Comparison of ENCODE assay signal across 21 cellular contexts in the genomic region with DNA sequence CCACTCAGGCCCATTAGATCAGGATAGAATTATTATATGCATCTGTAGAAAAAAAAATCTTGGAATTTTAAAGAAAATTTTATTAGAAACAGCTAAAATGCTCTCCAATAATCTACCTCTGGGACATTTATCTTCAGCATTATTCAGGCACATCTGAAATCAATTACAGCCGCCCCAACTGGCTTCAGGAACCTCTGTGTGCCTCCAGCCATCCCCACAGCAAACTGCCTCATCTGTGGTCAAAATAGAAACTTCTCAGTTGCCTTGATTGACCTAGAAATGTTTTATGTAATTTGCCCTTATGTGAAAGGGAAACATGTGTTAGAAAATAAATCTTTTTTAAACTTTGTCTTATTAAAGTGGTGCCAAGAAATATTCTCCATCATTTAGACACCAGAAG.
DNase-seq lines count a peak whose midpoint lies in the region; ATAC-seq, FAIRE-seq and TF ChIP-seq lines count a peak whose summit lies in the region.
"Had no signal": no experiment of that assay in that cellular context is flagged by ENCODE, and none has a peak within 500 bp of the region (broad histone marks: within the 10 kb centered on the region; RNA-seq: fewer than 3 reads in every experiment).

No MANE protein-coding gene starts in this region.

- no peak overlapping the region for H2AFZ ChIP-seq in GM23248
- H2AFZ ChIP-seq in astrocyte (ENCODE audit: low read depth, low read length) = no peak overlapping the region

- intact Hi-C loops in Right ventricle myocardium superior (cut with DNase I) = no loop called here

- H3K27ac ChIP-seq in GM23248 (peak overlapping the region; percentile 34; the same call in 1 of the 2 replicates), astrocyte (ENCODE audit: low read depth, low read length) (no peak overlapping the region)
- H3K27ac ChIP-seq: C4-2B, colonic mucosa, upper lobe of left lung had no signal

- H3K4me3 Mint-ChIP-seq in astrocyte (ENCODE audit: unreplicated experiment) = no peak overlapping the region
- no peak overlapping the region for H3K4me3 Mint-ChIP-seq in nephron progenitor cell
- H3K4me3 Mint-ChIP-seq: activated CD8-positive, alpha-beta T cell treated with anti-CD3 and anti-CD28 coated beads for 36 hours; T-cell had no signal

- H3K79me2 ChIP-seq in GM23248 (ENCODE audit: insufficient read depth) (no peaks in the 10 kb centered on the region), astrocyte (ENCODE audit: insufficient read depth, low read length) (no peaks in the 10 kb centered on the region)

- H3F3A ChIP-seq in GM23248 (ENCODE audit: insufficient read depth) = peaks cover 15% of the 10 kb centered on the region

- H3K9me3 ChIP-seq in GM23248 (ENCODE audit: low read depth) = no peaks in the 10 kb centered on the region
- no peaks in the 10 kb centered on the region for H3K9me3 ChIP-seq in astrocyte (ENCODE audit: insufficient read depth, low read depth, low read length)
- H3K9me3 ChIP-seq: colonic mucosa, upper lobe of left lung had no signal

- no peaks in the 10 kb centered on the region for H4K20me1 ChIP-seq in GM23248 (ENCODE audit: insufficient read depth)
- H4K20me1 ChIP-seq in astrocyte (ENCODE audit: insufficient read depth, low read length) = no peaks in the 10 kb centered on the region

- H3K4me2 ChIP-seq in GM23248 (ENCODE audit: unreplicated experiment) = peak overlapping the region; percentile 10
- H3K4me2 ChIP-seq in astrocyte (ENCODE audit: low read length) = no peak overlapping the region

- in situ Hi-C loops in GM23248 (cut with MboI) = no loop called here

- no peaks in the 10 kb centered on the region for H3K36me3 ChIP-seq in GM23248 (ENCODE audit: low read depth)
- no peaks in the 10 kb centered on the region for H3K36me3 ChIP-seq in astrocyte (ENCODE audit: insufficient read depth, low read length)
- H3K36me3 ChIP-seq: colonic mucosa, upper lobe of left lung had no signal

- 9 to 25% methylated on average over 1 of the region's 1 CpG for WGBS in GM23248 (ENCODE audit: low coverage in 1 of 2, low lambda C conversion rate in 2 of 2, missing lambda C conversion rate in 2 of 2), 2 experiments

- H3K27me3 Mint-ChIP-seq in astrocyte (ENCODE audit: low read depth, unreplicated experiment) = peaks cover 3% of the 10 kb centered on the region
- no peaks in the 10 kb centered on the region for H3K27me3 Mint-ChIP-seq in nephron progenitor cell (ENCODE audit: low read depth, poor library complexity)
- H3K27me3 Mint-ChIP-seq: activated CD8-positive, alpha-beta T cell treated with anti-CD3 and anti-CD28 coated beads for 36 hours; T-cell had no signal

- H3K36me3 Mint-ChIP-seq in astrocyte (ENCODE audit: low read depth, unreplicated experiment) (no peaks in the 10 kb centered on the region), nephron progenitor cell (ENCODE audit: low read depth) (no peaks in the 10 kb centered on the region)
- H3K36me3 Mint-ChIP-seq: T-cell had no signal

- H3K4me1 ChIP-seq in GM23248 (ENCODE audit: insufficient read depth) = peaks cover 26% of the 10 kb centered on the region
- peaks cover 6% of the 10 kb centered on the region for H3K4me1 ChIP-seq in astrocyte (ENCODE audit: insufficient read depth, low read length)
- H3K4me1 ChIP-seq: colonic mucosa, upper lobe of left lung had no signal

- H3K4me3 ChIP-seq in AG09309 (ENCODE audit: control insufficient read depth, low read depth, low read length) (no peak overlapping the region), GM23248 (no peak overlapping the region), astrocyte (ENCODE audit: insufficient read depth, low read depth, low read length) (no peak overlapping the region)
- H3K4me3 ChIP-seq: colonic mucosa, upper lobe of left lung had no signal

- H3K9ac ChIP-seq in GM23248 (no peak overlapping the region), astrocyte (ENCODE audit: low read length) (no peak overlapping the region)

- H3K27ac Mint-ChIP-seq in astrocyte (ENCODE audit: unreplicated experiment) (no peak overlapping the region), nephron progenitor cell (no peak overlapping the region)
- H3K27ac Mint-ChIP-seq: activated CD8-positive, alpha-beta T cell treated with anti-CD3 and anti-CD28 coated beads for 36 hours; T-cell had no signal

- TF ChIP-seq CTCF in AG09309 (IDR thresholded peaks at IDR 0.05; ENCODE audit: control insufficient read depth, insufficient read depth, low read depth, low read length, missing control alignments) (no peak), astrocyte (IDR thresholded peaks at IDR 0.05; ENCODE audit: insufficient read depth, low read depth, low read length) (no peak), nephron progenitor cell (IDR thresholded peaks at IDR 0.05) (no peak)

- H3K9me2 ChIP-seq in GM23248 (ENCODE audit: insufficient read depth) = no peaks in the 10 kb centered on the region

- peaks cover 11% of the 10 kb centered on the region for H3K4me1 Mint-ChIP-seq in astrocyte (ENCODE audit: low read depth, unreplicated experiment)
- peaks cover 44% of the 10 kb centered on the region for H3K4me1 Mint-ChIP-seq in nephron progenitor cell
- H3K4me1 Mint-ChIP-seq: T-cell had no signal

- no peak for FAIRE-seq in astrocyte (lab: Jason Lieb, UNC)
- FAIRE-seq: bronchial epithelial cell, GM18507 had no signal

- H3K27me3 ChIP-seq in GM23248 (replicated peaks; ENCODE audit: insufficient read depth) = no peaks in the 10 kb centered on the region
- H3K27me3 ChIP-seq in astrocyte (ENCODE audit: insufficient read depth, low read length) = no peaks in the 10 kb centered on the region
- H3K27me3 ChIP-seq: colonic mucosa, upper lobe of left lung had no signal

- ATAC-seq in GM19035 (IDR thresholded peaks at IDR 0.05; ENCODE audit: unreplicated experiment) = no peak
- no peak for ATAC-seq in Right ventricle myocardium superior (ENCODE audit: poor library complexity)
- ATAC-seq: activated CD8-positive, alpha-beta T cell treated with anti-CD3 and anti-CD28 coated beads for 36 hours; T-cell had no signal

- DNase-seq in AG09309 (ENCODE audit: low read depth) = peak; percentile 69
- peak; percentile 74 for DNase-seq in GM23248
- peak; percentile 38 for DNase-seq in astrocyte (ENCODE audit: low read depth)
- DNase-seq in fibroblast of the conjunctiva (ENCODE audit: low read depth) = peak; percentile 60
- DNase-seq in NCI-H2227 treated with DMSO at 0.1 percent for 48 hours (lab: John Stamatoyannopoulos, UW) = no peak
- DNase-seq in Right ventricle myocardium superior = no peak
- no peak for DNase-seq in nephron progenitor cell
- DNase-seq: activated CD8-positive, alpha-beta T cell treated with anti-CD3 and anti-CD28 coated beads for 36 hours; activated effector memory CD4-positive, alpha-beta T cell treated with anti-CD3 and anti-CD28 coated beads, Interleukin-2, amount 50 U/mL, for 16 hours; activated T-cell treated with anti-CD3 and anti-CD28 coated beads for 4 hours; colonic mucosa; head of caudate nucleus; NCI-H1105 treated with DMSO at 0.1 percent for 48 hours; NCI-H2029 treated with DMSO at 0.1 percent for 48 hours; NCI-H82; T-cell; upper lobe of left lung had no signal

- H3K9me3 Mint-ChIP-seq in astrocyte (ENCODE audit: unreplicated experiment) (no peaks in the 10 kb centered on the region), nephron progenitor cell (no peaks in the 10 kb centered on the region)
- H3K9me3 Mint-ChIP-seq: activated CD8-positive, alpha-beta T cell treated with anti-CD3 and anti-CD28 coated beads for 36 hours; T-cell had no signal

Comparison
In these comparisons a context has a peak if more than half of its experiments do, and no peak if none do; other contexts are left out.
1. DNase-seq: peak in AG09309 (single experiment), GM23248 (single experiment), astrocyte (single experiment) and fibroblast of the conjunctiva (single experiment); none in NCI-H2227 treated with DMSO at 0.1 percent for 48 hours (single experiment), Right ventricle myocardium superior (single experiment) and nephron progenitor cell (single experiment).